In genomic region chrX:131841496-131842410, GRCh38 we compare ENCODE assay signal across 8 cellular contexts.
DNase-seq lines count a peak whose midpoint lies in the region; ATAC-seq and TF ChIP-seq lines count a peak whose summit lies in the region.

No MANE protein-coding gene starts in this region.

- H3K4me3 ChIP-seq in cardiac muscle cell, result no peak overlapping the region
- no peak overlapping the region for H3K4me3 ChIP-seq in MG63

- no peaks in the 10 kb centered on the region for H3K4me1 ChIP-seq in cardiac muscle cell (ENCODE audit: low read depth)

- intact Hi-C loops in Right ventricle myocardium inferior (cut with DNase I), result no loop called here

- no peak for ATAC-seq in Right ventricle myocardium inferior
- peak; percentile 92 for ATAC-seq in GM21825 (IDR thresholded peaks at IDR 0.05; ENCODE audit: unreplicated experiment)

- peak; percentile 63 to 75 for DNase-seq in cardiac muscle cell (ENCODE audit: low read depth in 1 of 2, low spot score in 1 of 2)
- DNase-seq in Right ventricle myocardium inferior (ENCODE audit: missing footprints), result no peak
- peak; percentile 18 for DNase-seq in MG63
- peak; percentile 64 for DNase-seq in SW480 (ENCODE audit: low spot score)
- peak; percentile 44 to 47 for DNase-seq in dermis microvascular lymphatic vessel endothelial cell (ENCODE audit: low read depth in 2 of 2)
- DNase-seq in medulla oblongata (ENCODE audit: extremely low spot score), result peak; percentile 39
- DNase-seq in kidney glomerular epithelial cell (lab: John Stamatoyannopoulos, UW), result no peak

- no peaks in the 10 kb centered on the region for H3K36me3 ChIP-seq in cardiac muscle cell
- no peaks in the 10 kb centered on the region for H3K36me3 ChIP-seq in MG63

- H3K27ac ChIP-seq in cardiac muscle cell, result no peak overlapping the region

- H3K27me3 ChIP-seq in cardiac muscle cell (no peaks in the 10 kb centered on the region), MG63 (no peaks in the 10 kb centered on the region)

- H3K9me3 ChIP-seq in cardiac muscle cell (ENCODE audit: low read depth) (no peaks in the 10 kb centered on the region), MG63 (no peaks in the 10 kb centered on the region)

- TF ChIP-seq CTCF in cardiac muscle cell (IDR thresholded peaks at IDR 0.05; ENCODE audit: low read depth, low read length), result peak; percentile 71

Comparison
In these comparisons a context has a peak if more than half of its experiments do, and no peak if none do; other contexts are left out.
1. DNase-seq: peak in cardiac muscle cell (2 of 2), MG63 (single experiment), SW480 (single experiment), dermis microvascular lymphatic vessel endothelial cell (2 of 2) and medulla oblongata (single experiment); none in Right ventricle myocardium inferior (single experiment) and kidney glomerular epithelial cell (single experiment).